In the genomic region with DNA sequence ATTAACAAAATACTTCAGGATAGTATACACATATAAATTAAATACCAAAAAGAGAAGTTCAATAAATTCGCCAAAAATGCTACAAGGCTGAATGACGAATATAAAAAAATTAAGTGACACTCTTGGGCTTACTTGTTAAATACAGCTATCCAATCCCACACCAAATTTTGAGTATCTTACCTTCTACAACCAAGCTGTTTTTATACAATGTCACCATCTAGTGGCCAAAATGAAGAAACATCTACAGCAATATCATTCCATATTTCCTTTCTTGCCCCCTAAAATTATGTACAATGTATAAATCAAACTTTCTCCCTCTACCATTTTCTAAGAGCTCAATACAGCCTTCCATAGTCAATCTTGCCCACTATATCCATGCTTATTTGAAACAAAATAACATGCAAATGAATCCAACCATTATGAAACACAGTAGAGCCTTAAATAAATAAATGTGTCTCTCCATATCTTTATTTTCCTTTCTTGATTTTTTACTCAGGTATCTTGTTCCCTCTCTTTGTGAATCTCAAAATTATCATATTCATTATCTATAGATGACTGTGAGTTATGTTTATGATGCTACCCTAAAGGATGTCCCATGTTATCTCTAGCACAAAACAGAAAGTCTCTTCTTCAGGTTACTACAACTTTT, we compare ENCODE assay signal across 1 cellular context.
TF ChIP-seq lines count a peak whose summit lies in the region.

No MANE protein-coding gene starts in this region.

TF ChIP-seq in HCT116, 20 proteins besides CTCF, POLR2A, EP300 and RAD21:
- TF ChIP-seq REST (IDR thresholded peaks at IDR 0.05; ENCODE audit: low read depth) (no peak), JUND (IDR thresholded peaks at IDR 0.05) (peak; percentile 15; the same call in 1 of the 2 replicates)
- TF ChIP-seq, protein P1, sequence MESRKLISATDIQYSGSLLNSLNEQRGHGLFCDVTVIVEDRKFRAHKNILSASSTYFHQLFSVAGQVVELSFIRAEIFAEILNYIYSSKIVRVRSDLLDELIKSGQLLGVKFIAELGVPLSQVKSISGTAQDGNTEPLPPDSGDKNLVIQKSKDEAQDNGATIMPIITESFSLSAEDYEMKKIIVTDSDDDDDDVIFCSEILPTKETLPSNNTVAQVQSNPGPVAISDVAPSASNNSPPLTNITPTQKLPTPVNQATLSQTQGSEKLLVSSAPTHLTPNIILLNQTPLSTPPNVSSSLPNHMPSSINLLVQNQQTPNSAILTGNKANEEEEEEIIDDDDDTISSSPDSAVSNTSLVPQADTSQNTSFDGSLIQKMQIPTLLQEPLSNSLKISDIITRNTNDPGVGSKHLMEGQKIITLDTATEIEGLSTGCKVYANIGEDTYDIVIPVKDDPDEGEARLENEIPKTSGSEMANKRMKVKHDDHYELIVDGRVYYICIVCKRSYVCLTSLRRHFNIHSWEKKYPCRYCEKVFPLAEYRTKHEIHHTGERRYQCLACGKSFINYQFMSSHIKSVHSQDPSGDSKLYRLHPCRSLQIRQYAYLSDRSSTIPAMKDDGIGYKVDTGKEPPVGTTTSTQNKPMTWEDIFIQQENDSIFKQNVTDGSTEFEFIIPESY (IDR thresholded peaks at IDR 0.05; ENCODE audit: extremely low read depth, insufficient replicate concordance, low read length): no peak
